8 cellular contexts compared by ENCODE assay signal in the genomic region with DNA sequence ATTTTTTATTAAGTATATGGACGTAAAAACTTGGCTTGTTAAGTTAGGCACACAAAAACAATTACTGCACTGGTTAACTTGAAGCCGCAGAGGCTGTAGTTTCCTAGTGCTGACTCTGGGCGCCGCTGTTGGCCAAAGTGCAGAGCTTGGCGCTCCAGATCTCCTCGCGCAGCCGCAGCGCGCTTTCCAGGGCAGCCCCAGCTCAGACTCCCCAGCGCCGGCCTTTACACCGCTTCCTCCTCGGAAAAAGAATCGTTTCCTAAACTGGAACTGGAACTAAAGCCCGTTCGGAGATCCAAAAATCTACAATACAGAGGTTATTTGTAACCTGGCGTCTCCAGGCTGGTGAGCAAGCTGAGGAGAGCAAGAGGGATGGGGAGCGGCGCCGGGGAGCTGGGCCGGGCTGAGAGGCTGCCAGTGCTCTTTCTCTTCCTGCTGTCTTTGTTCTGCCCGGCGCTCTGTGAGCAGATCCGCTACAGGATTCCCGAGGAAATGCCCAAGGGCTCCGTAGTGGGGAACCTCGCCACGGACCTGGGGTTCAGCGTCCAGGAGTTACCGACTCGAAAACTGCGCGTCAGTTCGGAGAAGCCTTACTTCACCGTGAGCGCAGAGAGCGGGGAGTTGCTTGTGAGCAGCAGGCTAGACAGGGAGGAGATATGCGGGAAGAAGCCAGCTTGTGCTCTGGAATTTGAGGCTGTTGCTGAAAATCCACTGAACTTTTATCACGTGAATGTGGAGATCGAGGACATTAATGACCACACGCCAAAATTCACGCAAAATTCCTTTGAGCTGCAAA. TPM values are rescaled to one million over a fixed set of nuclear protein-coding genes. Genes with fewer than 3 reads are reported as not detected.
DNase-seq lines count a peak whose midpoint lies in the region; ATAC-seq and TF ChIP-seq lines count a peak whose summit lies in the region.
"Not testable (repeated sequence)": the region's sequence is repeated elsewhere in the genome, so short reads cannot be mapped to it uniquely, and the experiment has no call there.

Gene PCDHGB5, plus strand, starts transcription at position 192 of the 796 bp plus-strand sequence. Its CDS starts 181 bp downstream, at position 373.

- not testable (repeated sequence) for DNase-seq in CD14-positive monocyte (ENCODE audit: low spot score)
- peak; percentile 23 for DNase-seq in GM19238 (ENCODE audit: insufficient read length, low spot score)
- peak; percentile 0 for DNase-seq in NCI-H187 treated with DMSO at 0.1 percent for 48 hours (lab: John Stamatoyannopoulos, UW)
- DNase-seq in activated T-helper 2 cell treated with anti-CD3 and anti-CD28 coated beads, Interferon-gamma antibody, Interleukin-2, Interleukin-4, amounts not matched to agents 10 μg/mL and 5 μg/mL and 100 μg/mL, durations not matched to agents 14 hours and 24 hours and 36 hours (ENCODE audit: low spot score) = peak; percentile 31
- peak; percentile 13 to 21 for DNase-seq in erythroblast (lab: John Stamatoyannopoulos, UW)
- peak in 1 of 2 donors; percentile 83 for DNase-seq in lower leg skin (ENCODE audit: low spot score in 2 of 2)
- DNase-seq in stimulated activated CD4-positive, alpha-beta T cell treated with anti-CD3 and anti-CD28 coated beads, Interleukin-4, amount 100 ng/mL, for 24 hours = peak; percentile 26

- ATAC-seq in HG02884 (IDR thresholded peaks at IDR 0.05; ENCODE audit: unreplicated experiment) = peak; percentile 63

- H3K9me3 Mint-ChIP-seq in CD14-positive monocyte = peaks cover 37 to 76% (median 64%) of the 10 kb centered on the region in 7 donors
- peaks cover 36% of the 10 kb centered on the region for H3K9me3 Mint-ChIP-seq in activated T-helper 2 cell treated with anti-CD3 and anti-CD28 coated beads, Interferon-gamma antibody, Interleukin-2, Interleukin-4, amounts not matched to agents 10 μg/mL and 5 μg/mL and 100 μg/mL, durations not matched to agents 14 hours and 24 hours and 36 hours

- H3K27me3 Mint-ChIP-seq in CD14-positive monocyte (ENCODE audit: low read depth in 3 of 3) = peaks cover 69 to 85% (median 83%) of the 10 kb centered on the region in 3 donors
- peaks cover 22% of the 10 kb centered on the region for H3K27me3 Mint-ChIP-seq in activated T-helper 2 cell treated with anti-CD3 and anti-CD28 coated beads, Interferon-gamma antibody, Interleukin-2, Interleukin-4, amounts not matched to agents 10 μg/mL and 5 μg/mL and 100 μg/mL, durations not matched to agents 14 hours and 24 hours and 36 hours (ENCODE audit: low read depth)

- TF ChIP-seq CTCF in CD14-positive monocyte (IDR thresholded peaks at IDR 0.05) = peak; percentile 49
- TF ChIP-seq CTCF in lower leg skin (IDR thresholded peaks at IDR 0.05) = not testable (repeated sequence)

- not testable (repeated sequence) for H3K4me3 ChIP-seq in lower leg skin (ENCODE audit: low read depth, poor library complexity, severe bottlenecking)

- intact Hi-C loops in CD14-positive monocyte (cut with micrococcal nuclease); activated T-helper 2 cell treated with anti-CD3 and anti-CD28 coated beads, Interferon-gamma antibody, Interleukin-2, Interleukin-4, amounts not matched to agents 10 μg/mL and 5 μg/mL and 100 μg/mL, durations not matched to agents 14 hours and 24 hours and 36 hours (cut with micrococcal nuclease); lower leg skin (cut with DNase I; ENCODE audit: low total_unique reads): not testable (repeated sequence)

- WGBS in lower leg skin, 2 donors = 8 to 10% methylated on average over 22 to 27 of the region's 43 CpGs

- TF ChIP-seq POLR2A in erythroblast (IDR thresholded peaks at IDR 0.05; ENCODE audit: low read length); lower leg skin (IDR thresholded peaks at IDR 0.05): not testable (repeated sequence)

- H3K4me3 Mint-ChIP-seq in CD14-positive monocyte = peak within 1 kb of the TSS; percentile 37 to 73
- peak within 1 kb of the TSS; percentile 55 for H3K4me3 Mint-ChIP-seq in activated T-helper 2 cell treated with anti-CD3 and anti-CD28 coated beads, Interferon-gamma antibody, Interleukin-2, Interleukin-4, amounts not matched to agents 10 μg/mL and 5 μg/mL and 100 μg/mL, durations not matched to agents 14 hours and 24 hours and 36 hours (ENCODE audit: low read depth)

- peaks cover 7 to 13% of the 10 kb centered on the region in 2 donors for H3K36me3 Mint-ChIP-seq in CD14-positive monocyte
- not testable (repeated sequence) for H3K36me3 Mint-ChIP-seq in activated T-helper 2 cell treated with anti-CD3 and anti-CD28 coated beads, Interferon-gamma antibody, Interleukin-2, Interleukin-4, amounts not matched to agents 10 μg/mL and 5 μg/mL and 100 μg/mL, durations not matched to agents 14 hours and 24 hours and 36 hours (ENCODE audit: low read depth)

- H3K4me1 Mint-ChIP-seq in CD14-positive monocyte; activated T-helper 2 cell treated with anti-CD3 and anti-CD28 coated beads, Interferon-gamma antibody, Interleukin-2, Interleukin-4, amounts not matched to agents 10 μg/mL and 5 μg/mL and 100 μg/mL, durations not matched to agents 14 hours and 24 hours and 36 hours (ENCODE audit: low read depth): not testable (repeated sequence)

- H3K27ac Mint-ChIP-seq in CD14-positive monocyte; activated T-helper 2 cell treated with anti-CD3 and anti-CD28 coated beads, Interferon-gamma antibody, Interleukin-2, Interleukin-4, amounts not matched to agents 10 μg/mL and 5 μg/mL and 100 μg/mL, durations not matched to agents 14 hours and 24 hours and 36 hours: not testable (repeated sequence)

RNA-seq across cellular contexts. Expression of gene PCDHGB5, which starts in this region (rescaled TPM):
- polyA plus RNA-seq in CD14-positive monocyte = under 1 TPM in 1 of 2 donors, not detected in 1; 0.08 TPM
- 0.62 and 0.92 TPM in 2 replicates for total RNA-seq in activated T-helper 2 cell treated with anti-CD3 and anti-CD28 coated beads, Interferon-gamma antibody, Interleukin-2, Interleukin-4, amounts not matched to agents 10 μg/mL and 5 μg/mL and 100 μg/mL, durations not matched to agents 14 hours and 24 hours and 36 hours
- 10 to 100 TPM; 12.3 to 17.6 (median 14.6) TPM for total RNA-seq in lower leg skin

Comparison
In these comparisons a context has a peak if more than half of its experiments do, and no peak if none do; other contexts are left out.
1. Peak in DNase-seq in activated T-helper 2 cell treated with anti-CD3 and anti-CD28 coated beads, Interferon-gamma antibody, Interleukin-2, Interleukin-4, amounts not matched to agents 10 μg/mL and 5 μg/mL and 100 μg/mL, durations not matched to agents 14 hours and 24 hours and 36 hours; RNA of the gene not detected or under 1 TPM.